In the genomic region with DNA sequence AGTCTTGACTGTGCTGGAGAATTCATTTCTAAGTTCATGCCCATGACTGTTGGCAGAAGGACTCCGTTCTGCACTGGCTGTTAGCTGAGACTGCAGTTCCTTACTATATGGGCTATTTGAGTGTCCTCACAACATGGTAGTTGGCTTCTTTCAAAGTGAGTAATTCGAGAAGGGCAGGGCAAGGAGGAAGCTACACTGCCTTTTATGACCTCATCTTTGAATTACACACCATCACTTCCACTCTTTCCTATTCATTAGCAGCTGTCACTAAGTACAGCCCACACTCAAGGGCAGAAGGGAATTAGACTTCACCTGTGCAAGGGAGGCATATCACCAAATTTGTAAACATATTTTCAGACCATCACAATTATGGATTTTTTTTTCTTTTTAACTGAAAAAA, we compare ENCODE assay signal across 12 cellular contexts. TPM values are rescaled to one million over a fixed set of nuclear protein-coding genes. Genes with fewer than 3 reads are reported as not detected.
A peak's percentile ranks its signal among the peaks of the same experiment; 100 is the strongest.
DNase-seq lines count a peak whose midpoint lies in the region; ATAC-seq and TF ChIP-seq lines count a peak whose summit lies in the region.
"Had no signal": no experiment of that assay in that cellular context is flagged by ENCODE, and none has a peak within 500 bp of the region (broad histone marks: within the 10 kb centered on the region; RNA-seq: fewer than 3 reads in every experiment).

No MANE protein-coding gene starts in this region.

- H3K9ac ChIP-seq in mesendoderm (ENCODE audit: low read length): no peak overlapping the region

- no peak overlapping the region for H2BK120ac ChIP-seq in mesendoderm (ENCODE audit: low read depth, low read length)

- peak; percentile 93 for DNase-seq in DMS153 (lab: John Stamatoyannopoulos, UW)
- DNase-seq in HFFc6: peak; percentile 10
- DNase-seq in NCI-H69 (lab: John Stamatoyannopoulos, UW): peak; percentile 21
- no peak for DNase-seq in mesendoderm
- DNase-seq in mesenteric fat pad (ENCODE audit: low spot score): no peak
- no peak for DNase-seq in NK-92 treated with Interleukin-12 subunit alpha and Interleukin-12 subunit beta, amount 100 ng/mL, for 24 hours (lab: John Stamatoyannopoulos, UW)
- DNase-seq: anterior cingulate cortex, endodermal cell, naive B cell, T1000 had no signal

- no CpG with 5 or more reads among the region's 2 CpGs for WGBS in mesendoderm (ENCODE audit: extremely low coverage, insufficient coverage, low lambda C conversion rate)

- no peak overlapping the region for H4K5ac ChIP-seq in mesendoderm (ENCODE audit: low read length)

- no peak for TF ChIP-seq CTCF in HFFc6 (IDR thresholded peaks at IDR 0.05)

- no peak overlapping the region for H4K8ac ChIP-seq in mesendoderm (ENCODE audit: low read depth, low read length)

- no peak overlapping the region for H2AK5ac ChIP-seq in mesendoderm (ENCODE audit: low read length)

- no peak overlapping the region for H3K56ac ChIP-seq in mesendoderm (ENCODE audit: low read length)

- peaks cover 2% of the 10 kb centered on the region for H3K27me3 Mint-ChIP-seq in HFFc6 (ENCODE audit: insufficient read depth)

- no peaks in the 10 kb centered on the region for H3K79me2 ChIP-seq in mesendoderm (ENCODE audit: control insufficient read depth, insufficient read depth, low read length)

- no peak overlapping the region for H3K18ac ChIP-seq in mesendoderm (ENCODE audit: low read length)

- no peak overlapping the region for H2BK5ac ChIP-seq in mesendoderm (ENCODE audit: low read length)

- ATAC-seq in esophagus mucosa (peak; percentile 93), HG03097 (IDR thresholded peaks at IDR 0.05; ENCODE audit: low FRiP score, unreplicated experiment) (no peak)

- no peak overlapping the region for H3K23ac ChIP-seq in mesendoderm (ENCODE audit: low read length)

- no peaks in the 10 kb centered on the region; the same call in 1 of the 2 replicates for H3K36me3 Mint-ChIP-seq in HFFc6 (ENCODE audit: low read depth)
- H3K36me3 Mint-ChIP-seq: naive B cell had no signal

- no peak overlapping the region for H3K4me2 ChIP-seq in mesendoderm (ENCODE audit: low read length)

- H3K4me1 ChIP-seq in mesendoderm (ENCODE audit: control insufficient read depth, low read depth, low read length): no peaks in the 10 kb centered on the region

- no peak overlapping the region for H3K27ac Mint-ChIP-seq in HFFc6
- H3K27ac Mint-ChIP-seq: endodermal cell, naive B cell had no signal

- no peaks in the 10 kb centered on the region for H3K36me3 ChIP-seq in mesendoderm (ENCODE audit: control insufficient read depth, insufficient read depth, low read length)

- H3K4me3 ChIP-seq in mesendoderm (ENCODE audit: low read length): no peak overlapping the region

- no peak overlapping the region for H3K4me3 Mint-ChIP-seq in HFFc6
- H3K4me3 Mint-ChIP-seq: endodermal cell, naive B cell had no signal

- H3K4ac ChIP-seq in mesendoderm (ENCODE audit: low read depth, low read length): no peak overlapping the region

- H2BK15ac ChIP-seq in mesendoderm (replicated peaks; ENCODE audit: low read depth): no peak overlapping the region

- no peak overlapping the region for H3K27ac ChIP-seq in mesendoderm (ENCODE audit: low read depth, low read length)

- H3K4me1 Mint-ChIP-seq in HFFc6 (ENCODE audit: low read depth): peaks cover 14% of the 10 kb centered on the region

- H3K79me1 ChIP-seq in mesendoderm (ENCODE audit: low read length): no peaks in the 10 kb centered on the region

- H3K9me3 Mint-ChIP-seq in HFFc6: no peaks in the 10 kb centered on the region
- H3K9me3 Mint-ChIP-seq: endodermal cell had no signal

- no peaks in the 10 kb centered on the region for H3K27me3 ChIP-seq in mesendoderm (ENCODE audit: insufficient read depth, low read length, poor library complexity)

RNA-seq across cellular contexts. Expression of a gene that starts 55.9 kb away (rescaled TPM):
- total RNA-seq in HFFc6 (2021; fragmentation: NEBNext Ultra II Directional; extraction: Animal tissue kit (Norgen Biotek cat#: 25700)): 100 to 1,000 TPM in 4 of 6 experiments, 10 to 100 TPM in 2; 93.5 to 115 (median 101) TPM
- total RNA-seq in esophagus mucosa: 89.5 TPM
- polyA plus RNA-seq in mesendoderm (2013, experiment 1 of 2): 0.81 TPM
- 1.1 TPM for polyA plus RNA-seq in mesendoderm (2013, experiment 2 of 2)
- 717 TPM for total RNA-seq in mesenteric fat pad

Comparison
In these comparisons a context has a peak if more than half of its experiments do, and no peak if none do; other contexts are left out.
1. DNase-seq: peak in DMS153 (single experiment), HFFc6 (single experiment) and NCI-H69 (single experiment); none in mesendoderm (single experiment), mesenteric fat pad (single experiment) and NK-92 treated with Interleukin-12 subunit alpha and Interleukin-12 subunit beta, amount 100 ng/mL, for 24 hours (single experiment).